ENCODE assay signal across 8 cellular contexts in the genomic region with DNA sequence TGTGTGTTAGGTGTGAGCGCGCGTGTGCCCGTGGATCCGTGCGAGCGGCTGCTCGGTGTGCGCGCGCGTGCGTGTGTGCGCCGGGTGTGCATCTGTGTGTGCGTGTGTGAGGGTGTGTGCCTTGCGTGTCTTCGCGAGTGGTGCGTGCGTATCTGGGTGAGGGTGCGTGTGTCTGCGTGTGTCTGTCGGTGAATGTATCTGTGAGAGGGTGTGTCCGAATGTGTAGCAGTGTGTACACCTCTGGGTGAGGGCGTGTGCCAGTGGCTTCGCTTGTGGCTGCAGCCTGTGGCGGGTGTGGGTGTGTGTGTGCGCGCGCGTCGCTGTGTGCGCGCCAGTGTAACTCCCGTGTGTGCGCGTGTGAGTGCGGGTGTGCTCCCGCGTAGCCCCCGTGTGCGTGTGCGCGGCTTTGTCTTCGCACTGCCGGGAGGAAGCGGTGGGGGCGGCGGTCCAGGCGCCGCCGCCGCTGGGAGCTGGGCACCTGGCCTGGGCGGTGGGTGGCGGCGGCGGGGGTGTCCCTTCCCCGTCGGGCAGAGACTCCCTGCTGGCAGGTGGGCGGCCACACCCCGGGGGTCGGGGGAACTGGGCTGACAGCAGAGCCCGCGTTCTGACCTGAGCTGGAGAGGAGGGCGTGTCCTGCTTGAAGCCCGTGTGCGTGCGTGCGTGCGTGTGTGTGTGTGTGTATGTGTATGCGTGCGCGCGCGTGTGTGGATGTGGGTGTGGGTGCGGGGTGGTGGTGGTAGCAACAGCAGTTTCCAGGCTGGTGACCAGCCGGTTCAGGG.
DNase-seq lines count a peak whose midpoint lies in the region; ATAC-seq and TF ChIP-seq lines count a peak whose summit lies in the region.

No MANE protein-coding gene starts in this region.

- peaks cover 24% of the 10 kb centered on the region for H3K27me3 ChIP-seq in foreskin keratinocyte

- peaks cover 8% of the 10 kb centered on the region for H3K4me1 ChIP-seq in foreskin keratinocyte

- ATAC-seq in foreskin keratinocyte: peak; percentile 31
- ATAC-seq in omental fat pad (ENCODE audit: low FRiP score): peak; percentile 34
- ATAC-seq in HG03139 (IDR thresholded peaks at IDR 0.05; ENCODE audit: unreplicated experiment): no peak

- DNase-seq in G401 (ENCODE audit: low spot score) (peak; percentile 30), NCI-H526 treated with DMSO at 0.1 percent for 48 hours (lab: John Stamatoyannopoulos, UW) (peak; percentile 42), activated gamma-delta T cell treated with Interleukin-2 at 50 U/mL for 16 hours (peak; percentile 24), foreskin keratinocyte (no peak), omental fat pad (ENCODE audit: low spot score) (no peak), OCI-M2 (lab: John Stamatoyannopoulos, UW; ENCODE audit: unreplicated experiment) (no peak), NCI-H128 (lab: John Stamatoyannopoulos, UW; ENCODE audit: unreplicated experiment) (no peak)

- TF ChIP-seq CTCF in foreskin keratinocyte (conservative IDR thresholded peaks at IDR 0.05) (no peak), omental fat pad (IDR thresholded peaks at IDR 0.05) (no peak)

- in situ Hi-C loops in G401 (cut with HindIII; ENCODE audit: low sequenced_read_pairs): no loop called here

- no peak overlapping the region for H3K27ac ChIP-seq in foreskin keratinocyte

Comparison
In these comparisons a context has a peak if more than half of its experiments do, and no peak if none do; other contexts are left out.
1. DNase-seq: peak in G401 (single experiment), NCI-H526 treated with DMSO at 0.1 percent for 48 hours (single experiment) and activated gamma-delta T cell treated with Interleukin-2 at 50 U/mL for 16 hours (single experiment); none in foreskin keratinocyte (0 of 2), omental fat pad (single experiment), OCI-M2 (single experiment) and NCI-H128 (single experiment).